Comparison of ENCODE assay signal across 20 cellular contexts in genomic region chr22:25483931-25484330, GRCh38.
DNase-seq lines count a peak whose midpoint lies in the region; ATAC-seq, FAIRE-seq and TF ChIP-seq lines count a peak whose summit lies in the region.
"Had no signal": no experiment of that assay in that cellular context is flagged by ENCODE, and none has a peak within 500 bp of the region (broad histone marks: within the 10 kb centered on the region; RNA-seq: fewer than 3 reads in every experiment).

No MANE protein-coding gene starts in this region.

- ATAC-seq in activated CD8-positive, alpha-beta T cell treated with anti-CD3 and anti-CD28 coated beads for 36 hours: no peak
- no peak for ATAC-seq in activated CD8-positive, alpha-beta T cell treated with anti-CD3 and anti-CD28 coated beads, Interleukin-2, amount 10 ng/mL, durations not matched to agents 7 days and 5 days
- ATAC-seq in pancreas (no peak), GM21423 (IDR thresholded peaks at IDR 0.05; ENCODE audit: unreplicated experiment) (no peak)
- ATAC-seq: A549, K562 had no signal

- H3K27me3 ChIP-seq in pancreas (no peaks in the 10 kb centered on the region), Karpas-422 (ENCODE audit: low read length) (no peaks in the 10 kb centered on the region), BE2C (no peaks in the 10 kb centered on the region)

- no peak for DNase-seq in activated CD8-positive, alpha-beta T cell treated with anti-CD3 and anti-CD28 coated beads for 36 hours
- DNase-seq in activated CD8-positive, alpha-beta T cell treated with anti-CD3 and anti-CD28 coated beads, Interleukin-2, amount 10 ng/mL, durations not matched to agents 7 days and 5 days: no peak
- no peak for DNase-seq in activated naive CD8-positive, alpha-beta T cell treated with anti-CD3 and anti-CD28 coated beads for 36 hours
- DNase-seq in pancreas (no peak), Karpas-422 (no peak), BE2C (no peak)
- DNase-seq: DND-41, GM23248, HCEC 1CT, NCI-H1048, NCI-H146, NCI-H2081 treated with DMSO at 0.1 percent for 48 hours, NCI-H510A treated with DMSO at 0.1 percent for 48 hours, NCI-H82, PC-9 had no signal

- no peak for FAIRE-seq in pancreas (lab: Jason Lieb, UNC)
- FAIRE-seq: A549, G401.6, K562 had no signal

- H4K20me1 ChIP-seq in Karpas-422 (ENCODE audit: insufficient read depth, low read depth, low read length): no peaks in the 10 kb centered on the region

- CTCF ChIA-PET in activated CD8-positive, alpha-beta T cell treated with anti-CD3 and anti-CD28 coated beads for 36 hours (lab: Charles Lee): no interaction called here
- CTCF ChIA-PET in activated CD8-positive, alpha-beta T cell treated with anti-CD3 and anti-CD28 coated beads, Interleukin-2, amount 10 ng/mL, durations not matched to agents 7 days and 5 days (lab: Charles Lee): interaction anchor here (0.9 to 2.8 kb wide), 2 partner anchors 60 to 289 kb away, joined by 3 to 11 read pairs; no protein-coding TSS in a partner anchor

- peaks cover 69% of the 10 kb centered on the region for H3K36me3 Mint-ChIP-seq in activated CD8-positive, alpha-beta T cell treated with anti-CD3 and anti-CD28 coated beads for 36 hours (ENCODE audit: low read depth)
- H3K36me3 Mint-ChIP-seq in activated CD8-positive, alpha-beta T cell treated with anti-CD3 and anti-CD28 coated beads, Interleukin-2, amount 10 ng/mL, durations not matched to agents 7 days and 5 days (ENCODE audit: low read depth): peaks cover 55% of the 10 kb centered on the region
- H3K36me3 Mint-ChIP-seq in activated naive CD8-positive, alpha-beta T cell treated with anti-CD3 and anti-CD28 coated beads for 36 hours: peaks cover 71% of the 10 kb centered on the region

- H3K36me3 ChIP-seq in KOPT-K1 (ENCODE audit: insufficient read depth, low read length): no peaks in the 10 kb centered on the region
- no peaks in the 10 kb centered on the region for H3K36me3 ChIP-seq in pancreas
- H3K36me3 ChIP-seq in Karpas-422 (ENCODE audit: insufficient read depth, low read length): no peaks in the 10 kb centered on the region
- peaks cover 32% of the 10 kb centered on the region for H3K36me3 ChIP-seq in BE2C

- H3K4me1 Mint-ChIP-seq in activated CD8-positive, alpha-beta T cell treated with anti-CD3 and anti-CD28 coated beads for 36 hours (ENCODE audit: low read depth): peaks cover 54% of the 10 kb centered on the region
- H3K4me1 Mint-ChIP-seq in activated CD8-positive, alpha-beta T cell treated with anti-CD3 and anti-CD28 coated beads, Interleukin-2, amount 10 ng/mL, durations not matched to agents 7 days and 5 days (ENCODE audit: low read depth): peaks cover 30% of the 10 kb centered on the region
- peaks cover 50% of the 10 kb centered on the region for H3K4me1 Mint-ChIP-seq in activated naive CD8-positive, alpha-beta T cell treated with anti-CD3 and anti-CD28 coated beads for 36 hours

- H3K9ac ChIP-seq in Karpas-422 (ENCODE audit: low read length): no peak overlapping the region
- H3K9ac ChIP-seq: GM23248 had no signal

- peaks cover 6% of the 10 kb centered on the region for H3K9me3 Mint-ChIP-seq in activated CD8-positive, alpha-beta T cell treated with anti-CD3 and anti-CD28 coated beads for 36 hours
- no peaks in the 10 kb centered on the region for H3K9me3 Mint-ChIP-seq in activated CD8-positive, alpha-beta T cell treated with anti-CD3 and anti-CD28 coated beads, Interleukin-2, amount 10 ng/mL, durations not matched to agents 7 days and 5 days (ENCODE audit: insufficient read depth)
- peaks cover 9% of the 10 kb centered on the region for H3K9me3 Mint-ChIP-seq in activated naive CD8-positive, alpha-beta T cell treated with anti-CD3 and anti-CD28 coated beads for 36 hours

- no peaks in the 10 kb centered on the region for H3K9me2 ChIP-seq in Karpas-422 (replicated peaks; ENCODE audit: insufficient read depth, low read length)

- H3K27ac Mint-ChIP-seq in activated CD8-positive, alpha-beta T cell treated with anti-CD3 and anti-CD28 coated beads for 36 hours: peak overlapping the region; percentile 93
- no peak overlapping the region for H3K27ac Mint-ChIP-seq in activated CD8-positive, alpha-beta T cell treated with anti-CD3 and anti-CD28 coated beads, Interleukin-2, amount 10 ng/mL, durations not matched to agents 7 days and 5 days
- peak overlapping the region; percentile 86 for H3K27ac Mint-ChIP-seq in activated naive CD8-positive, alpha-beta T cell treated with anti-CD3 and anti-CD28 coated beads for 36 hours

- WGBS in pancreas, 2 donors: 33 to 66% methylated on average over 1 of the region's 1 CpG

- H3K9me3 ChIP-seq in KOPT-K1 (ENCODE audit: insufficient read depth, low read length, poor library complexity, severe bottlenecking) (peaks cover 4% of the 10 kb centered on the region), pancreas (no peaks in the 10 kb centered on the region), Karpas-422 (ENCODE audit: low read length) (no peaks in the 10 kb centered on the region), BE2C (no peaks in the 10 kb centered on the region; the same call in 1 of the 2 replicates)
- H3K9me3 ChIP-seq: A549 had no signal

- H3K27ac ChIP-seq in KOPT-K1 (ENCODE audit: low read depth, low read length, poor library complexity, severe bottlenecking): peak overlapping the region; percentile 87
- peak overlapping the region; percentile 10 to 63 (median 46) for H3K27ac ChIP-seq in pancreas
- H3K27ac ChIP-seq in Karpas-422 (ENCODE audit: low read length): no peak overlapping the region
- H3K27ac ChIP-seq: A549, GM23248, PC-9 had no signal

- peaks cover 0 to 8% (median 0%) of the 10 kb centered on the region in 3 donors for H3K4me1 ChIP-seq in pancreas
- H3K4me1 ChIP-seq in Karpas-422 (ENCODE audit: low read length): no peaks in the 10 kb centered on the region
- H3K4me1 ChIP-seq in BE2C: peaks cover 26% of the 10 kb centered on the region

- no peak overlapping the region for H3K4me3 ChIP-seq in pancreas
- H3K4me3 ChIP-seq in Karpas-422 (ENCODE audit: low read length): no peak overlapping the region
- no peak overlapping the region for H3K4me3 ChIP-seq in BE2C (ENCODE audit: low read depth, low read length)
- H3K4me3 ChIP-seq: A549, GM23248, K562, PC-9 had no signal

- H3K27me3 Mint-ChIP-seq in activated CD8-positive, alpha-beta T cell treated with anti-CD3 and anti-CD28 coated beads for 36 hours: no peaks in the 10 kb centered on the region
- no peaks in the 10 kb centered on the region for H3K27me3 Mint-ChIP-seq in activated CD8-positive, alpha-beta T cell treated with anti-CD3 and anti-CD28 coated beads, Interleukin-2, amount 10 ng/mL, durations not matched to agents 7 days and 5 days (ENCODE audit: low read depth)
- no peaks in the 10 kb centered on the region for H3K27me3 Mint-ChIP-seq in activated naive CD8-positive, alpha-beta T cell treated with anti-CD3 and anti-CD28 coated beads for 36 hours

- intact Hi-C loops in activated CD8-positive, alpha-beta T cell treated with anti-CD3 and anti-CD28 coated beads for 36 hours (cut with micrococcal nuclease): no loop called here
- intact Hi-C loops in pancreas (cut with DNase I): no loop called here

- POLR2A ChIA-PET in activated CD8-positive, alpha-beta T cell treated with anti-CD3 and anti-CD28 coated beads for 36 hours (lab: Charles Lee): interaction anchor here (1.0 kb wide), 1 partner anchor 9 kb away, joined by 3 read pairs; no protein-coding TSS in a partner anchor
- POLR2A ChIA-PET in activated CD8-positive, alpha-beta T cell treated with anti-CD3 and anti-CD28 coated beads, Interleukin-2, amount 10 ng/mL, durations not matched to agents 7 days and 5 days (lab: Charles Lee): interaction anchor here (0.6 kb wide), 1 partner anchor 13 kb away, joined by 4 read pairs; no protein-coding TSS in a partner anchor

- H3K79me2 ChIP-seq in Karpas-422 (ENCODE audit: low read length): no peaks in the 10 kb centered on the region

- no peak overlapping the region for H2AFZ ChIP-seq in Karpas-422 (ENCODE audit: low read length)
- H2AFZ ChIP-seq: GM23248, PC-9 had no signal

- no peak overlapping the region for H3K4me3 Mint-ChIP-seq in activated CD8-positive, alpha-beta T cell treated with anti-CD3 and anti-CD28 coated beads for 36 hours
- no peak overlapping the region for H3K4me3 Mint-ChIP-seq in activated CD8-positive, alpha-beta T cell treated with anti-CD3 and anti-CD28 coated beads, Interleukin-2, amount 10 ng/mL, durations not matched to agents 7 days and 5 days
- H3K4me3 Mint-ChIP-seq in activated naive CD8-positive, alpha-beta T cell treated with anti-CD3 and anti-CD28 coated beads for 36 hours: no peak overlapping the region

- TF ChIP-seq CTCF in activated CD8-positive, alpha-beta T cell treated with anti-CD3 and anti-CD28 coated beads for 36 hours (IDR thresholded peaks at IDR 0.05): no peak
- TF ChIP-seq CTCF in pancreas (IDR thresholded peaks at IDR 0.05): no peak
- no peak for TF ChIP-seq CTCF in BE2C (IDR thresholded peaks at IDR 0.05; ENCODE audit: low read depth, low read length)

- no peak overlapping the region for H3K4me2 ChIP-seq in Karpas-422 (ENCODE audit: low read depth, low read length, poor library complexity, severe bottlenecking)
- H3K4me2 ChIP-seq: A549, PC-9 had no signal
